ENCODE assay signal across 23 cellular contexts in genomic region chr1:15960808-15961207, GRCh38. TPM values are rescaled to one million over a fixed set of nuclear protein-coding genes. Genes with fewer than 3 reads are reported as not detected.
DNase-seq lines count a peak whose midpoint lies in the region; ATAC-seq and TF ChIP-seq lines count a peak whose summit lies in the region.
"Had no signal": no experiment of that assay in that cellular context is flagged by ENCODE, and none has a peak within 500 bp of the region (broad histone marks: within the 10 kb centered on the region; RNA-seq: fewer than 3 reads in every experiment).

No MANE protein-coding gene starts in this region.

- peaks cover 94% of the 10 kb centered on the region for H3K4me1 Mint-ChIP-seq in activated naive CD8-positive, alpha-beta T cell treated with anti-CD3 and anti-CD28 coated beads for 36 hours
- H3K4me1 Mint-ChIP-seq in stimulated activated naive B cell treated with anti-CD40 and anti-IgM and Interleukin-4, amounts not matched to agents 10 μg/mL and 1 μg/mL and 100 μg/mL, for 72 hours = peaks cover 63 to 97% of the 10 kb centered on the region in 2 donors

- H3K27ac ChIP-seq in HEK293 (ENCODE audit: extremely low read depth, low read depth, low read length) = no peak overlapping the region

- peak; percentile 34 for DNase-seq in activated effector memory CD4-positive, alpha-beta T cell treated with anti-CD3 and anti-CD28 coated beads, Interleukin-2, amount 50 U/mL, for 16 hours
- no peak for DNase-seq in activated effector memory CD4-positive, alpha-beta T cell treated with Interleukin-2 at 50 U/mL for 16 hours
- DNase-seq in activated naive CD8-positive, alpha-beta T cell treated with anti-CD3 and anti-CD28 coated beads for 36 hours = no peak
- no peak for DNase-seq in stimulated activated naive B cell treated with anti-CD40 and anti-IgM and Interleukin-4, amounts not matched to agents 10 μg/mL and 1 μg/mL and 100 μg/mL, for 72 hours
- no peak for DNase-seq in NCI-H2171 treated with DMSO at 0.1 percent for 48 hours (lab: John Stamatoyannopoulos, UW)
- DNase-seq: BE2C; Caco-2; CD4-positive, alpha-beta T cell; DMS 273 treated with DMSO at 0.1 percent for 48 hours; DMS79 treated with DMSO at 0.1 percent for 48 hours; HFFc6; KBM-7; NCI-H1092; NCI-H1436 treated with DMSO at 0.1 percent for 48 hours; NCI-H2029 treated with DMSO at 0.1 percent for 48 hours; NCI-H345; NCI-H524; NCI-H774; NK-92 treated with Interleukin-12 subunit alpha and Interleukin-12 subunit beta, amount 100 ng/mL, for 24 hours; SHP77 treated with DMSO at 0.1 percent for 48 hours had no signal

- POLR2A ChIA-PET in HEK293 (lab: Yijun Ruan, JAX) = no interaction called here

- H3K27ac Mint-ChIP-seq in activated naive CD8-positive, alpha-beta T cell treated with anti-CD3 and anti-CD28 coated beads for 36 hours = peak overlapping the region; percentile 73
- H3K27ac Mint-ChIP-seq in stimulated activated naive B cell treated with anti-CD40 and anti-IgM and Interleukin-4, amounts not matched to agents 10 μg/mL and 1 μg/mL and 100 μg/mL, for 72 hours = peak overlapping the region; percentile 9
- H3K27ac Mint-ChIP-seq: CD4-positive, alpha-beta T cell; HFFc6 had no signal

- H3K27me3 Mint-ChIP-seq in activated naive CD8-positive, alpha-beta T cell treated with anti-CD3 and anti-CD28 coated beads for 36 hours = no peaks in the 10 kb centered on the region
- H3K27me3 Mint-ChIP-seq in stimulated activated naive B cell treated with anti-CD40 and anti-IgM and Interleukin-4, amounts not matched to agents 10 μg/mL and 1 μg/mL and 100 μg/mL, for 72 hours = no peaks in the 10 kb centered on the region
- H3K27me3 Mint-ChIP-seq: CD4-positive, alpha-beta T cell had no signal

- CTCF ChIA-PET in HEK293 (lab: Yijun Ruan, JAX) = interaction anchor here (0.8 to 1.2 kb wide), 2 partner anchors 9 to 169 kb away, joined by 3 to 4 read pairs; no protein-coding TSS in a partner anchor

- H3K9me3 ChIP-seq in HEK293 (ENCODE audit: control insufficient read depth, insufficient read depth, low read depth, low read length) = no peaks in the 10 kb centered on the region
- H3K9me3 ChIP-seq: BE2C, Caco-2 had no signal

- ATAC-seq in stimulated activated naive B cell treated with anti-CD40 and anti-IgM and Interleukin-4, amounts not matched to agents 10 μg/mL and 1 μg/mL and 100 μg/mL, for 72 hours (replicated peaks) = no peak
- ATAC-seq in GM18909 (IDR thresholded peaks at IDR 0.05; ENCODE audit: poor library complexity, unreplicated experiment) = no peak

- no peak overlapping the region for H3K4me3 Mint-ChIP-seq in activated naive CD8-positive, alpha-beta T cell treated with anti-CD3 and anti-CD28 coated beads for 36 hours
- no peak overlapping the region for H3K4me3 Mint-ChIP-seq in stimulated activated naive B cell treated with anti-CD40 and anti-IgM and Interleukin-4, amounts not matched to agents 10 μg/mL and 1 μg/mL and 100 μg/mL, for 72 hours
- H3K4me3 Mint-ChIP-seq: CD4-positive, alpha-beta T cell; HFFc6 had no signal

- H3K4me1 ChIP-seq in HEK293 (ENCODE audit: control insufficient read depth, insufficient read depth, low read length) = peaks cover 15% of the 10 kb centered on the region
- H3K4me1 ChIP-seq: BE2C, Caco-2 had no signal

- peaks cover 5% of the 10 kb centered on the region for H3K9me3 Mint-ChIP-seq in activated naive CD8-positive, alpha-beta T cell treated with anti-CD3 and anti-CD28 coated beads for 36 hours
- no peaks in the 10 kb centered on the region for H3K9me3 Mint-ChIP-seq in stimulated activated naive B cell treated with anti-CD40 and anti-IgM and Interleukin-4, amounts not matched to agents 10 μg/mL and 1 μg/mL and 100 μg/mL, for 72 hours
- H3K9me3 Mint-ChIP-seq: CD4-positive, alpha-beta T cell; HFFc6 had no signal

- H3K4me3 ChIP-seq in HEK293 (ENCODE audit: low read depth, low read length) = no peak overlapping the region
- H3K4me3 ChIP-seq: SK-N-MC had no signal

- H3K36me3 Mint-ChIP-seq in activated naive CD8-positive, alpha-beta T cell treated with anti-CD3 and anti-CD28 coated beads for 36 hours = peaks cover 46% of the 10 kb centered on the region
- peaks cover 31 to 48% of the 10 kb centered on the region in 2 donors for H3K36me3 Mint-ChIP-seq in stimulated activated naive B cell treated with anti-CD40 and anti-IgM and Interleukin-4, amounts not matched to agents 10 μg/mL and 1 μg/mL and 100 μg/mL, for 72 hours

- H3K36me3 ChIP-seq in HEK293 (ENCODE audit: control insufficient read depth in 2 of 2, insufficient read depth in 1 of 2, low read length in 2 of 2) = peaks cover 3 to 12% of the 10 kb centered on the region in 2 experiments; a peak in 2 of 3 replicates
- H3K36me3 ChIP-seq: BE2C had no signal

- no peak for TF ChIP-seq CTCF in HEK293 (tag by site-specific recombination; IDR thresholded peaks at IDR 0.05)

TF ChIP-seq in HEK293, 187 proteins besides CTCF, POLR2A, EP300 and RAD21:
- no peak for TF ChIP-seq ZNF776 (tag by site-specific recombination; IDR thresholded peaks at IDR 0.05; ENCODE audit: borderline replicate concordance)
- no peak for TF ChIP-seq ZNF677 (tag by site-specific recombination; IDR thresholded peaks at IDR 0.05)
- no peak for TF ChIP-seq ZBTB17 (tag by site-specific recombination; IDR thresholded peaks at IDR 0.05)
- TF ChIP-seq ZNF221 (tag by site-specific recombination; IDR thresholded peaks at IDR 0.05; ENCODE audit: borderline replicate concordance) = no peak
- peak; percentile 99 for TF ChIP-seq ZNF121 (tag by site-specific recombination; IDR thresholded peaks at IDR 0.05)
- TF ChIP-seq BCL11A (tag by site-specific recombination; IDR thresholded peaks at IDR 0.05; ENCODE audit: low read depth) = no peak
- TF ChIP-seq ZNF785 (tag by site-specific recombination; IDR thresholded peaks at IDR 0.05) = no peak

RNA-seq across cellular contexts. Expression of gene ZBTB17, which starts 15.1 kb away (rescaled TPM):
- total RNA-seq in activated naive CD8-positive, alpha-beta T cell treated with anti-CD3 and anti-CD28 coated beads for 36 hours = 10 to 100 TPM; 52.3 to 56.1 TPM

RNA-seq across cellular contexts. Expression of gene SRARP, which starts 43.2 kb away (rescaled TPM):
- total RNA-seq in activated naive CD8-positive, alpha-beta T cell treated with anti-CD3 and anti-CD28 coated beads for 36 hours = not detected
- total RNA-seq: CD4-positive, alpha-beta T cell; HFFc6 had no signal

RNA-seq across cellular contexts. Expression of gene HSPB7, which starts 57.0 kb away (rescaled TPM):
- not detected for total RNA-seq in activated naive CD8-positive, alpha-beta T cell treated with anti-CD3 and anti-CD28 coated beads for 36 hours
- total RNA-seq: Caco-2; CD4-positive, alpha-beta T cell had no signal
